24 cellular contexts compared by ENCODE assay signal in genomic region chr14:42490536-42490935, GRCh38.
DNase-seq lines count a peak whose midpoint lies in the region; ATAC-seq and TF ChIP-seq lines count a peak whose summit lies in the region.
"Had no signal": no experiment of that assay in that cellular context is flagged by ENCODE, and none has a peak within 500 bp of the region (broad histone marks: within the 10 kb centered on the region; RNA-seq: fewer than 3 reads in every experiment).

No MANE protein-coding gene starts in this region.

- DNase-seq in HCEC 1CT (peak; percentile 1), PC-3 (peak; percentile 48), fibroblast of pulmonary artery (ENCODE audit: low read depth) (peak; percentile 11), dedifferentiated amniotic fluid mesenchymal stem cell (ENCODE audit: extremely low spot score) (no peak)
- DNase-seq in stimulated activated naive B cell treated with anti-CD40 and anti-IgM and Interleukin-4, amounts not matched to agents 10 μg/mL and 1 μg/mL and 100 μg/mL, for 72 hours: no peak
- DNase-seq: BE2C, DMS53, EL, Kasumi-1, NCI-H1092, NCI-H1436, NCI-H187 treated with DMSO at 0.1 percent for 48 hours, NCI-H2227 treated with DMSO at 0.1 percent for 48 hours, NCI-H510A treated with DMSO at 0.1 percent for 48 hours, NCI-H748 treated with DMSO at 0.1 percent for 48 hours, SIG-M5, SK-N-SH had no signal

- POLR2A ChIA-PET in PC-3 (lab: Charles Lee; ENCODE audit: unreplicated experiment): interaction anchor here (0.5 kb wide), 2 partner anchors 21 to 1206 kb away, joined by 4 to 10 read pairs; no protein-coding TSS in a partner anchor

- no peaks in the 10 kb centered on the region for H3K4me1 Mint-ChIP-seq in stimulated activated naive B cell treated with anti-CD40 and anti-IgM and Interleukin-4, amounts not matched to agents 10 μg/mL and 1 μg/mL and 100 μg/mL, for 72 hours

- H3K9me3 ChIP-seq in PC-3 (ENCODE audit: low read length): no peaks in the 10 kb centered on the region
- H3K9me3 ChIP-seq: A549, BE2C, HAP-1, SK-N-SH had no signal

- BruUV-seq in PC-3 (replicated peaks; lab: Mats Ljungman, UMichigan): no TSS peak

- H3K4me3 Mint-ChIP-seq in stimulated activated naive B cell treated with anti-CD40 and anti-IgM and Interleukin-4, amounts not matched to agents 10 μg/mL and 1 μg/mL and 100 μg/mL, for 72 hours: no peak overlapping the region
- H3K4me3 Mint-ChIP-seq: GM23338, IgD-negative memory B cell had no signal

- H3K4me2 ChIP-seq in PC-3 (ENCODE audit: low read length): no peak overlapping the region
- H3K4me2 ChIP-seq: A549, GM23338, SK-N-SH had no signal

- no peaks in the 10 kb centered on the region for H3F3A ChIP-seq in PC-3 (ENCODE audit: low read length, unreplicated experiment)

- H3K27me3 ChIP-seq in PC-3 (ENCODE audit: low read length): no peaks in the 10 kb centered on the region
- H3K27me3 ChIP-seq: BE2C had no signal

- H3K27ac Mint-ChIP-seq in stimulated activated naive B cell treated with anti-CD40 and anti-IgM and Interleukin-4, amounts not matched to agents 10 μg/mL and 1 μg/mL and 100 μg/mL, for 72 hours: no peak overlapping the region
- H3K27ac Mint-ChIP-seq: GM23338, IgD-negative memory B cell had no signal

- H3K4me1 ChIP-seq in PC-3 (ENCODE audit: insufficient read depth, low read length): peaks cover 9% of the 10 kb centered on the region; the same call in 1 of the 2 replicates
- H3K4me1 ChIP-seq: A549, BE2C, HAP-1 had no signal

- no peaks in the 10 kb centered on the region for H4K20me1 ChIP-seq in PC-3 (ENCODE audit: low read length)

- no peaks in the 10 kb centered on the region for H3K9me2 ChIP-seq in PC-3 (replicated peaks; ENCODE audit: low read length)
- H3K9me2 ChIP-seq: SK-N-SH had no signal

- H3K4me3 ChIP-seq in PC-3 (ENCODE audit: low read length) (no peak overlapping the region), fibroblast of pulmonary artery (replicated peaks; ENCODE audit: low read depth, low read length) (no peak overlapping the region)
- H3K4me3 ChIP-seq: A549, GM23338, HAP-1 had no signal

- H3K36me3 ChIP-seq in PC-3 (ENCODE audit: low read depth, low read length): no peaks in the 10 kb centered on the region
- H3K36me3 ChIP-seq: BE2C, HAP-1 had no signal

- H3K27ac ChIP-seq in PC-3 (ENCODE audit: low read length): no peak overlapping the region
- H3K27ac ChIP-seq: A549, HL-60 had no signal

- no peaks in the 10 kb centered on the region for H3K27me3 Mint-ChIP-seq in stimulated activated naive B cell treated with anti-CD40 and anti-IgM and Interleukin-4, amounts not matched to agents 10 μg/mL and 1 μg/mL and 100 μg/mL, for 72 hours
- H3K27me3 Mint-ChIP-seq: IgD-negative memory B cell had no signal

- no peak overlapping the region for H2AFZ ChIP-seq in PC-3 (ENCODE audit: low read length)
- H2AFZ ChIP-seq: GM23338 had no signal

- CTCF ChIA-PET in PC-3 (lab: Charles Lee): no interaction called here

- no peak overlapping the region for H3K9ac ChIP-seq in PC-3 (ENCODE audit: low read length)
- H3K9ac ChIP-seq: SK-N-SH had no signal

- TF ChIP-seq CTCF in PC-3 (conservative IDR thresholded peaks at IDR 0.05; ENCODE audit: low read depth, low read length) (no peak), fibroblast of pulmonary artery (IDR thresholded peaks at IDR 0.05; ENCODE audit: low read length, missing control alignments) (no peak)

- ATAC-seq in PC-3: peak; percentile 62
- ATAC-seq in GM21381 (IDR thresholded peaks at IDR 0.05; ENCODE audit: unreplicated experiment): no peak
- ATAC-seq in stimulated activated naive B cell treated with anti-CD40 and anti-IgM and Interleukin-4, amounts not matched to agents 10 μg/mL and 1 μg/mL and 100 μg/mL, for 72 hours (replicated peaks): no peak
- no peak for ATAC-seq in GM18909 (IDR thresholded peaks at IDR 0.05; ENCODE audit: poor library complexity, unreplicated experiment)
- ATAC-seq: A549, GM23338 had no signal

- H3K9me3 Mint-ChIP-seq in stimulated activated naive B cell treated with anti-CD40 and anti-IgM and Interleukin-4, amounts not matched to agents 10 μg/mL and 1 μg/mL and 100 μg/mL, for 72 hours: no peaks in the 10 kb centered on the region
- H3K9me3 Mint-ChIP-seq: GM23338 had no signal

- no peaks in the 10 kb centered on the region for H3K36me3 Mint-ChIP-seq in stimulated activated naive B cell treated with anti-CD40 and anti-IgM and Interleukin-4, amounts not matched to agents 10 μg/mL and 1 μg/mL and 100 μg/mL, for 72 hours
- H3K36me3 Mint-ChIP-seq: IgD-negative memory B cell had no signal

- no peaks in the 10 kb centered on the region for H3K79me2 ChIP-seq in PC-3 (ENCODE audit: low read length)

- intact Hi-C loops in PC-3 (cut with micrococcal nuclease): no loop called here

Comparison
In these comparisons a context has a peak if more than half of its experiments do, and no peak if none do; other contexts are left out.
1. DNase-seq: peak in HCEC 1CT (single experiment), PC-3 (single experiment) and fibroblast of pulmonary artery (single experiment); none in dedifferentiated amniotic fluid mesenchymal stem cell (single experiment) and stimulated activated naive B cell treated with anti-CD40 and anti-IgM and Interleukin-4, amounts not matched to agents 10 μg/mL and 1 μg/mL and 100 μg/mL, for 72 hours (single experiment).